Comparison of ENCODE assay signal across 9 cellular contexts in genomic region chr4:184782731-184783472, GRCh38. TPM values are rescaled to one million over a fixed set of nuclear protein-coding genes. Genes with fewer than 3 reads are reported as not detected.
DNase-seq lines count a peak whose midpoint lies in the region; ATAC-seq, FAIRE-seq and TF ChIP-seq lines count a peak whose summit lies in the region.
"Had no signal": no experiment of that assay in that cellular context is flagged by ENCODE, and none has a peak within 500 bp of the region (broad histone marks: within the 10 kb centered on the region; RNA-seq: fewer than 3 reads in every experiment).

No MANE protein-coding gene starts in this region.

- intact Hi-C loops in HepG2 (cut with micrococcal nuclease; ENCODE audit: unreplicated experiment): no loop called here

- 95% methylated on average over 15 of the region's 17 CpGs for WGBS in HepG2 (ENCODE audit: low lambda C conversion rate)

- peaks cover 0 to 100% (median 51%) of the 10 kb centered on the region in 11 experiments; a peak in 18 of 22 replicates for H4K20me1 ChIP-seq in BLaER1 treated with 17β-estradiol and CSF1 and Interleukin-3, amounts not matched to agents 10 nM and 100 nM
- H4K20me1 ChIP-seq in HepG2 (ENCODE audit: insufficient read depth, low read length): no peaks in the 10 kb centered on the region

- H3K79me2 ChIP-seq in HepG2 (ENCODE audit: insufficient read depth, low read length): no peaks in the 10 kb centered on the region

- no TSS peak for BruUV-seq in HepG2 (replicated peaks; lab: Mats Ljungman, UMichigan)

- peaks cover 0 to 26% (median 19%) of the 10 kb centered on the region in 11 experiments; a peak in 17 of 22 replicates for H3K9me3 ChIP-seq in BLaER1 treated with 17β-estradiol and CSF1 and Interleukin-3, amounts not matched to agents 10 nM and 100 nM (replicated peaks in 1 of 11)
- H3K9me3 ChIP-seq in HepG2 (ENCODE audit: low read length): no peaks in the 10 kb centered on the region

- DNase-seq in NCI-H69 (lab: John Stamatoyannopoulos, UW) (peak; percentile 22), HepG2 (ENCODE audit: low spot score) (no peak), AG20443 (ENCODE audit: low spot score) (no peak), NCI-H187 treated with DMSO at 0.1 percent for 48 hours (lab: John Stamatoyannopoulos, UW) (no peak), NCI-H2171 treated with DMSO at 0.1 percent for 48 hours (lab: John Stamatoyannopoulos, UW) (no peak)
- DNase-seq: hypothalamus had no signal

- no peak overlapping the region; a peak in 1 of 20 replicates for H3K4me3 ChIP-seq in BLaER1 treated with 17β-estradiol and CSF1 and Interleukin-3, amounts not matched to agents 10 nM and 100 nM
- no peak overlapping the region for H3K4me3 ChIP-seq in HepG2 (replicated peaks in 1 of 3; ENCODE audit: insufficient read depth in 1 of 3, low read depth in 2 of 3, low read length in 3 of 3)

- POLR2A ChIA-PET in HepG2 (lab: Yijun Ruan, JAX): no interaction called here

- no peak for TF ChIP-seq CTCF in HepG2 (CRISPR knock-in tag; IDR thresholded peaks at IDR 0.05)

- H3K9ac ChIP-seq in BLaER1 treated with 17β-estradiol and CSF1 and Interleukin-3, amounts not matched to agents 10 nM and 100 nM: peak overlapping the region in 10 of 11 experiments; percentile 6 to 61 (median 25); a peak in 13 of 22 replicates
- H3K9ac ChIP-seq in HepG2 (ENCODE audit: insufficient read depth, low read depth, low read length): no peak overlapping the region

- no peak for TF ChIP-seq RAD21 in HepG2 (CRISPR knock-in tag; IDR thresholded peaks at IDR 0.05)

- peak overlapping the region; percentile 16 to 69 (median 43); a peak in 19 of 22 replicates for H3K27ac ChIP-seq in BLaER1 treated with 17β-estradiol and CSF1 and Interleukin-3, amounts not matched to agents 10 nM and 100 nM
- no peak overlapping the region for H3K27ac ChIP-seq in HepG2 (ENCODE audit: extremely low read length, insufficient read depth, low read length)

- no peak for TF ChIP-seq EP300 in HepG2 (IDR thresholded peaks at IDR 0.05; ENCODE audit: low read depth in 2 of 2, low read length in 2 of 2)
- TF ChIP-seq EP300 in HepG2 (CRISPR knock-in tag; IDR thresholded peaks at IDR 0.05; ENCODE audit: borderline replicate concordance): no peak

- no peak for FAIRE-seq in HepG2 (lab: Jason Lieb, UNC)

- CTCF ChIA-PET in HepG2 (lab: Yijun Ruan, JAX; ENCODE audit: low intra/inter-chr PET ratio, low total read pairs): no interaction called here

- in situ Hi-C loops in HepG2 (cut with HindIII; ENCODE audit: extremely low pct_ligation_motif_present, low pct_unique_long_range_greater_than_20kb): no loop called here

- no peaks in the 10 kb centered on the region for H3K27me3 ChIP-seq in BLaER1 treated with 17β-estradiol and CSF1 and Interleukin-3, amounts not matched to agents 10 nM and 100 nM
- H3K27me3 ChIP-seq in HepG2 (ENCODE audit: control insufficient read depth in 1 of 2, insufficient read depth in 2 of 2, low read length in 2 of 2): no peaks in the 10 kb centered on the region

- ATAC-seq in GM18511 (IDR thresholded peaks at IDR 0.05; ENCODE audit: unreplicated experiment) (peak; percentile 57), HepG2 (no peak), HG02588 (IDR thresholded peaks at IDR 0.05; ENCODE audit: unreplicated experiment) (no peak)

- H2AFZ ChIP-seq in HepG2 (ENCODE audit: low read length): no peak overlapping the region

- peaks cover 34 to 100% (median 98%) of the 10 kb centered on the region in 11 experiments for H3K36me3 ChIP-seq in BLaER1 treated with 17β-estradiol and CSF1 and Interleukin-3, amounts not matched to agents 10 nM and 100 nM
- peaks cover 1 to 21% of the 10 kb centered on the region in 2 experiments; a peak in 4 of 5 replicates for H3K36me3 ChIP-seq in HepG2 (replicated peaks in 1 of 2; ENCODE audit: control insufficient read depth in 1 of 2, insufficient read depth in 2 of 2, low read length in 2 of 2)

- peak overlapping the region; percentile 17 to 84 (median 68); a peak in 21 of 22 replicates for H3K4me2 ChIP-seq in BLaER1 treated with 17β-estradiol and CSF1 and Interleukin-3, amounts not matched to agents 10 nM and 100 nM
- no peak overlapping the region for H3K4me2 ChIP-seq in HepG2 (ENCODE audit: low read depth, low read length)

- peaks cover 26 to 54% (median 30%) of the 10 kb centered on the region in 10 experiments for H3K4me1 ChIP-seq in BLaER1 treated with 17β-estradiol and CSF1 and Interleukin-3, amounts not matched to agents 10 nM and 100 nM
- no peaks in the 10 kb centered on the region for H3K4me1 ChIP-seq in HepG2 (ENCODE audit: insufficient read depth, low read length)

- no peak for TF ChIP-seq POLR2A in HepG2 (IDR thresholded peaks at IDR 0.05; ENCODE audit: insufficient read depth in 1 of 2, low read depth in 2 of 2, low read length in 2 of 2)

TF ChIP-seq in HepG2, 621 proteins besides CTCF, POLR2A, EP300 and RAD21:
- TF ChIP-seq RBM22 (optimal IDR thresholded peaks at IDR 0.05; ENCODE audit: low read length) (peak; percentile 38), NKX3-1 (CRISPR knock-in tag; IDR thresholded peaks at IDR 0.05) (no peak)

RNA-seq across cellular contexts. Expression of gene ACSL1, which starts 42.9 kb away (rescaled TPM):
- 29.8 and 38.2 TPM in 2 replicates for total RNA-seq in HepG2 (2016; rRNA removed; fragmentation: Illumina TruSeq; extraction: Trizol)
- total RNA-seq in HepG2 (2016; cell fraction: cytosol; rRNA removed; fragmentation: Illumina TruSeq; extraction: Trizol; ENCODE audit: low read depth): 5.1 and 5.5 TPM in 2 replicates
- 27.7 and 32.5 TPM in 2 replicates for total RNA-seq in HepG2 (2016; cell fraction: insoluble cytoplasmic fraction; rRNA removed; fragmentation: Illumina TruSeq; extraction: Trizol)
- 15.6 and 17.1 TPM in 2 replicates for total RNA-seq in HepG2 (2016; cell fraction: membrane; rRNA removed; fragmentation: Illumina TruSeq; extraction: Trizol)
- total RNA-seq in HepG2 (2016; cell fraction: nucleus; rRNA removed; fragmentation: Illumina TruSeq; extraction: Trizol): 33.0 and 35.9 TPM in 2 replicates
- polyA plus RNA-seq in HepG2 (2011; rRNA removed): 10.0 and 14.3 TPM in 2 replicates
- 5.5 and 11.2 TPM in 2 replicates for polyA plus RNA-seq in HepG2 (2011; cell fraction: cytosol; rRNA removed)
- 10.0 and 18.6 TPM in 2 replicates for polyA plus RNA-seq in HepG2 (2011; cell fraction: nucleus; rRNA removed)
- 8.5 and 20.6 TPM in 2 replicates for polyA plus RNA-seq in HepG2 (2012)
- polyA plus RNA-seq in HepG2 (2016; cell fraction: cytosol; fragmentation: Illumina TruSeq; extraction: Trizol; ENCODE audit: low read depth): 3.5 and 4.7 TPM in 2 replicates
- 31.0 and 31.7 TPM in 2 replicates for polyA plus RNA-seq in HepG2 (2016; cell fraction: insoluble cytoplasmic fraction; fragmentation: Illumina TruSeq; extraction: Trizol; ENCODE audit: low read depth)
- polyA plus RNA-seq in HepG2 (2016; cell fraction: membrane; fragmentation: Illumina TruSeq; extraction: Trizol; ENCODE audit: low read depth): 10.4 and 12.2 TPM in 2 replicates
- 44.4 and 47.7 TPM in 2 replicates for polyA plus RNA-seq in HepG2 (2016; cell fraction: nucleus; fragmentation: Illumina TruSeq; extraction: Trizol; ENCODE audit: insufficient read depth, low read depth)
- 14.8 and 18.9 TPM in 2 replicates for polyA minus RNA-seq in HepG2 (2011; rRNA and poly(A)+ RNA removed; ENCODE audit: low replicate concordance)
- 11.4 and 23.7 TPM in 2 replicates for polyA minus RNA-seq in HepG2 (2011; cell fraction: cytosol; rRNA and poly(A)+ RNA removed)
- polyA minus RNA-seq in HepG2 (2011; cell fraction: nucleus; rRNA and poly(A)+ RNA removed): 11.5 and 23.1 TPM in 2 replicates

RNA-seq across cellular contexts. Expression of gene CENPU, which starts 49.0 kb away (rescaled TPM):
- 35.8 and 39.5 TPM in 2 replicates for total RNA-seq in HepG2 (2016; rRNA removed; fragmentation: Illumina TruSeq; extraction: Trizol)
- total RNA-seq in HepG2 (2016; cell fraction: cytosol; rRNA removed; fragmentation: Illumina TruSeq; extraction: Trizol; ENCODE audit: low read depth): 8.2 and 10.1 TPM in 2 replicates
- 38.2 and 42.4 TPM in 2 replicates for total RNA-seq in HepG2 (2016; cell fraction: insoluble cytoplasmic fraction; rRNA removed; fragmentation: Illumina TruSeq; extraction: Trizol)
- total RNA-seq in HepG2 (2016; cell fraction: membrane; rRNA removed; fragmentation: Illumina TruSeq; extraction: Trizol): 16.6 and 20.5 TPM in 2 replicates
- 39.9 and 48.4 TPM in 2 replicates for total RNA-seq in HepG2 (2016; cell fraction: nucleus; rRNA removed; fragmentation: Illumina TruSeq; extraction: Trizol)
- polyA plus RNA-seq in HepG2 (2011; rRNA removed): 9.4 and 11.7 TPM in 2 replicates
- polyA plus RNA-seq in HepG2 (2011; cell fraction: cytosol; rRNA removed): 2.8 and 3.0 TPM in 2 replicates
- 10.6 and 11.4 TPM in 2 replicates for polyA plus RNA-seq in HepG2 (2011; cell fraction: nucleus; rRNA removed)
- polyA plus RNA-seq in HepG2 (2012): 5.6 and 13.7 TPM in 2 replicates
- polyA plus RNA-seq in HepG2 (2016; cell fraction: cytosol; fragmentation: Illumina TruSeq; extraction: Trizol; ENCODE audit: low read depth): 9.4 and 9.6 TPM in 2 replicates
- polyA plus RNA-seq in HepG2 (2016; cell fraction: insoluble cytoplasmic fraction; fragmentation: Illumina TruSeq; extraction: Trizol; ENCODE audit: low read depth): 39.3 and 43.6 TPM in 2 replicates
- polyA plus RNA-seq in HepG2 (2016; cell fraction: membrane; fragmentation: Illumina TruSeq; extraction: Trizol; ENCODE audit: low read depth): 10.5 and 12.6 TPM in 2 replicates
- polyA plus RNA-seq in HepG2 (2016; cell fraction: nucleus; fragmentation: Illumina TruSeq; extraction: Trizol; ENCODE audit: insufficient read depth, low read depth): 79.2 and 84.0 TPM in 2 replicates
- polyA minus RNA-seq in HepG2 (2011; rRNA and poly(A)+ RNA removed; ENCODE audit: low replicate concordance): 2.0 and 3.8 TPM in 2 replicates
- polyA minus RNA-seq in HepG2 (2011; cell fraction: cytosol; rRNA and poly(A)+ RNA removed): 3.2 and 3.7 TPM in 2 replicates
- 21.8 and 22.4 TPM in 2 replicates for polyA minus RNA-seq in HepG2 (2011; cell fraction: nucleus; rRNA and poly(A)+ RNA removed)
